ENCODE assay signal across 8 cellular contexts in the genomic region with DNA sequence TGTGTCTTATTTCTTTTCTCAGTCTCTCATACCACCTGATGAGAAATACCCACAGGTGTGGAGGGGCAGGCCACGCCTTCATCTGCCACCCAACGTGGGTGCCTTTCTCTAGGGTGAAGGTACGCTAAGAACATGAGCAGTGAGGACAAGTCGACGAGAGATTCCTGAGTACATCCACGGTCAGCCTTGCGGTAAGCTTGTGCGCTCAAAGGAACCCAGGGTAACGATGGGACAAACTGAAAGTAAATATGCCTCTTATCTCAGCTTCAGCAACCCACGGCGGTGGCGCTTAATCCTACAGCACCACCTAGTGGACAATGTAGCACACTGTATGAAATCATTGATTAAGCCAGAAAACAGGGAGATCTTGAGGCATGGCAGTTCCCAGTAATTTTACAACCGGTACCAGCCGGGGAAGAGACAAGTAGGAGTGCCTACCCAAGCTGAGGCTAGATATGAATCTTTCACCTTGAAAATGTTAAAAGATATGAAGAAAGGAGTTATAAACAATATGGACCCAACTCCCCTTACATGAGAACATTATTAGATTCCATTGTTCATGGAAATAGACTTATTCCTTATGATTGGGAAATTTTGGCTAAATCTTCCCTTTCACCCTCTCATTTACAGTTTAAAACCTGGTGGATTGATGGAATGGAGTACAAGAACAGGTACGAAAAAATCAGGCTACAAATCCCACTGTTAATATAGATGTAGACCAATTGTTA.
DNase-seq lines count a peak whose midpoint lies in the region; ATAC-seq and TF ChIP-seq lines count a peak whose summit lies in the region.

No MANE protein-coding gene starts in this region.

- H3K4me3 Mint-ChIP-seq in stimulated activated effector memory CD8-positive, alpha-beta T cell treated with anti-CD3 and anti-CD28 coated beads, Interleukin-12 subunit alpha, Interleukin-12 subunit beta, amount 100 ng/mL, for 72 hours, result peak overlapping the region; percentile 73

- peak; percentile 69 for ATAC-seq in HG02642 (IDR thresholded peaks at IDR 0.05; ENCODE audit: poor library complexity, unreplicated experiment)
- peak; percentile 92 for ATAC-seq in stimulated activated effector memory CD8-positive, alpha-beta T cell treated with anti-CD3 and anti-CD28 coated beads, Interleukin-12 subunit alpha, Interleukin-12 subunit beta, amount 100 ng/mL, for 72 hours

- TF ChIP-seq POLR2A in erythroblast (IDR thresholded peaks at IDR 0.05; ENCODE audit: low read length), result no peak

- no peaks in the 10 kb centered on the region for H3K36me3 Mint-ChIP-seq in stimulated activated effector memory CD8-positive, alpha-beta T cell treated with anti-CD3 and anti-CD28 coated beads, Interleukin-12 subunit alpha, Interleukin-12 subunit beta, amount 100 ng/mL, for 72 hours

- H3K27ac Mint-ChIP-seq in stimulated activated effector memory CD8-positive, alpha-beta T cell treated with anti-CD3 and anti-CD28 coated beads, Interleukin-12 subunit alpha, Interleukin-12 subunit beta, amount 100 ng/mL, for 72 hours, result peak overlapping the region; percentile 84

- DNase-seq in DMS153 (lab: John Stamatoyannopoulos, UW) (peak; percentile 19), NCI-H774 (lab: John Stamatoyannopoulos, UW) (peak; percentile 73), erythroblast (lab: John Stamatoyannopoulos, UW) (peak; percentile 70), myocyte (ENCODE audit: low read depth) (peak; percentile 21), DMS114 treated with DMSO at 0.1 percent for 48 hours (lab: John Stamatoyannopoulos, UW; ENCODE audit: unreplicated experiment) (no peak)
- DNase-seq in activated CD8-positive, alpha-beta memory T cell treated with anti-CD3 and anti-CD28 coated beads, Interleukin-2, amount 50 U/mL, for 1 hour (ENCODE audit: extremely low read depth), result peak; percentile 44
- DNase-seq in stimulated activated effector memory CD8-positive, alpha-beta T cell treated with anti-CD3 and anti-CD28 coated beads, Interleukin-12 subunit alpha, Interleukin-12 subunit beta, amount 100 ng/mL, for 72 hours (ENCODE audit: low spot score in 2 of 2), result peak; percentile 47 to 74

- H3K9me3 Mint-ChIP-seq in stimulated activated effector memory CD8-positive, alpha-beta T cell treated with anti-CD3 and anti-CD28 coated beads, Interleukin-12 subunit alpha, Interleukin-12 subunit beta, amount 100 ng/mL, for 72 hours, result peaks cover 4% of the 10 kb centered on the region

- peaks cover 10% of the 10 kb centered on the region for H3K4me1 Mint-ChIP-seq in stimulated activated effector memory CD8-positive, alpha-beta T cell treated with anti-CD3 and anti-CD28 coated beads, Interleukin-12 subunit alpha, Interleukin-12 subunit beta, amount 100 ng/mL, for 72 hours
